In genomic region chr11:71955898-71956456, GRCh38 we compare ENCODE assay signal across 26 cellular contexts. TPM values are rescaled to one million over a fixed set of nuclear protein-coding genes. Genes with fewer than 3 reads are reported as not detected.
"Had no signal": no experiment of that assay in that cellular context is flagged by ENCODE, and none has a peak within 500 bp of the region (broad histone marks: within the 10 kb centered on the region; RNA-seq: fewer than 3 reads in every experiment).

No MANE protein-coding gene starts in this region.

- H3K27me3 ChIP-seq: ascending aorta, body of pancreas had no signal

- H3K4me3 Mint-ChIP-seq: activated CD8-positive, alpha-beta T cell treated with anti-CD3 and anti-CD28 coated beads for 36 hours; activated naive CD4-positive, alpha-beta T cell treated with anti-CD3 and anti-CD28 coated beads, Interleukin-2, amount 50 U/mL, for 24 hours; activated naive CD8-positive, alpha-beta T cell treated with anti-CD3 and anti-CD28 coated beads, Interleukin-2, amount 50 U/mL, for 24 hours; activated T-cell treated with anti-CD3 and anti-CD28 coated beads, Interleukin-2, amount 50 U/mL, for 4 hours; T-cell had no signal

- H3K27me3 Mint-ChIP-seq: activated CD8-positive, alpha-beta T cell treated with anti-CD3 and anti-CD28 coated beads for 36 hours; activated naive CD4-positive, alpha-beta T cell treated with anti-CD3 and anti-CD28 coated beads, Interleukin-2, amount 50 U/mL, for 24 hours; activated naive CD8-positive, alpha-beta T cell treated with anti-CD3 and anti-CD28 coated beads, Interleukin-2, amount 50 U/mL, for 24 hours; T-cell had no signal

- ATAC-seq: activated CD8-positive, alpha-beta T cell treated with anti-CD3 and anti-CD28 coated beads for 36 hours; activated naive CD8-positive, alpha-beta T cell treated with anti-CD3 and anti-CD28 coated beads, Interleukin-2, amount 50 U/mL, for 24 hours; activated T-cell treated with anti-CD3 and anti-CD28 coated beads, Interleukin-2, amount 50 U/mL, for 4 hours; body of pancreas; Panc1; Right ventricle myocardium inferior; T-cell had no signal

- H3K4me3 ChIP-seq: ascending aorta, body of pancreas, SK-N-MC had no signal

- H3K27ac ChIP-seq: ascending aorta, body of pancreas, SK-N-MC, WERI-Rb-1 had no signal

- H3K4me1 ChIP-seq: ascending aorta had no signal

- H3K27ac Mint-ChIP-seq: activated CD8-positive, alpha-beta T cell treated with anti-CD3 and anti-CD28 coated beads for 36 hours; activated naive CD4-positive, alpha-beta T cell treated with anti-CD3 and anti-CD28 coated beads, Interleukin-2, amount 50 U/mL, for 24 hours; activated naive CD8-positive, alpha-beta T cell treated with anti-CD3 and anti-CD28 coated beads, Interleukin-2, amount 50 U/mL, for 24 hours; T-cell had no signal

- DNase-seq: activated CD4-positive, alpha-beta T cell treated with anti-CD3 and anti-CD28 coated beads for 4 hours; activated CD8-positive, alpha-beta memory T cell treated with anti-CD3 and anti-CD28 coated beads, Interleukin-2, amount 50 U/mL, for 4 hours; activated CD8-positive, alpha-beta T cell treated with anti-CD3 and anti-CD28 coated beads for 36 hours; activated naive CD8-positive, alpha-beta T cell treated with anti-CD3 and anti-CD28 coated beads, Interleukin-2, amount 50 U/mL, for 24 hours; activated T-cell treated with anti-CD3 and anti-CD28 coated beads, Interleukin-2, amount 50 U/mL, for 4 hours; amniotic stem cell; body of pancreas; central memory CD4-positive, alpha-beta T cell; Kasumi-1; KBM-7; NCI-H1105 treated with DMSO at 0.1 percent for 48 hours; NCI-H1436 treated with DMSO at 0.1 percent for 48 hours; NCI-H187; NCI-H2081; NCI-H510A treated with DMSO at 0.1 percent for 48 hours; NCI-H69; NK-92 treated with Interleukin-12 subunit alpha and Interleukin-12 subunit beta, amount 100 ng/mL, for 24 hours; OCI-M1; RPMI8226; T-cell; WERI-Rb-1 had no signal

- H3K9me3 Mint-ChIP-seq: activated CD8-positive, alpha-beta T cell treated with anti-CD3 and anti-CD28 coated beads for 36 hours; activated naive CD4-positive, alpha-beta T cell treated with anti-CD3 and anti-CD28 coated beads, Interleukin-2, amount 50 U/mL, for 24 hours; T-cell had no signal

- H3K9me3 ChIP-seq: ascending aorta, body of pancreas had no signal

RNA-seq across cellular contexts. Expression of gene XNDC1N, which starts 27.6 kb away (rescaled TPM):
- total RNA-seq: ascending aorta had no signal
